Comparison of ENCODE assay signal across 17 cellular contexts in genomic region chr12:127113945-127114344, GRCh38.
"Had no signal": no experiment of that assay in that cellular context is flagged by ENCODE, and none has a peak within 500 bp of the region (broad histone marks: within the 10 kb centered on the region; RNA-seq: fewer than 3 reads in every experiment).

No MANE protein-coding gene starts in this region.

- DNase-seq: effector memory CD4-positive, alpha-beta T cell; esophagus squamous epithelium; foreskin fibroblast; glutamatergic neuron; kidney glomerular epithelial cell; naive thymus-derived CD8-positive, alpha-beta T cell; ovary; sigmoid colon; stimulated activated CD4-positive, alpha-beta T cell treated with anti-CD3 and anti-CD28 coated beads, Interleukin-2, amount 100 ng/mL, for 24 hours; stimulated activated CD4-positive, alpha-beta T cell treated with anti-CD3 and anti-CD28 coated beads, Interleukin-4, amount 100 ng/mL, for 4 hours; stimulated activated naive B cell treated with anti-CD40 and anti-IgM and Interleukin-4, amounts not matched to agents 10 μg/mL and 1 μg/mL and 100 μg/mL, for 72 hours; stimulated activated naive CD8-positive, alpha-beta T cell treated with anti-CD3 and anti-CD28 coated beads, Interleukin-15, amount 100 ng/mL, for 72 hours; testis; transverse colon had no signal

- H3K36me3 Mint-ChIP-seq: naive thymus-derived CD8-positive, alpha-beta T cell; stimulated activated naive B cell treated with anti-CD40 and anti-IgM and Interleukin-4, amounts not matched to agents 10 μg/mL and 1 μg/mL and 100 μg/mL, for 72 hours had no signal

- H3K4me3 Mint-ChIP-seq: naive thymus-derived CD8-positive, alpha-beta T cell; stimulated activated naive B cell treated with anti-CD40 and anti-IgM and Interleukin-4, amounts not matched to agents 10 μg/mL and 1 μg/mL and 100 μg/mL, for 72 hours; stimulated activated naive CD8-positive, alpha-beta T cell treated with anti-CD3 and anti-CD28 coated beads, Interleukin-15, amount 100 ng/mL, for 72 hours had no signal

- H3K9me3 Mint-ChIP-seq: stimulated activated naive CD8-positive, alpha-beta T cell treated with anti-CD3 and anti-CD28 coated beads, Interleukin-15, amount 100 ng/mL, for 72 hours had no signal

- H3K4me1 Mint-ChIP-seq: naive thymus-derived CD8-positive, alpha-beta T cell; stimulated activated naive B cell treated with anti-CD40 and anti-IgM and Interleukin-4, amounts not matched to agents 10 μg/mL and 1 μg/mL and 100 μg/mL, for 72 hours; stimulated activated naive CD8-positive, alpha-beta T cell treated with anti-CD3 and anti-CD28 coated beads, Interleukin-15, amount 100 ng/mL, for 72 hours had no signal

- H3K4me1 ChIP-seq: esophagus squamous epithelium, gastroesophageal sphincter, right atrium auricular region, sigmoid colon, testis, transverse colon had no signal

- H3K4me3 ChIP-seq: esophagus squamous epithelium, gastroesophageal sphincter, ovary, right atrium auricular region, sigmoid colon, skin epidermis, testis, transverse colon had no signal

- H3K9me3 ChIP-seq: esophagus squamous epithelium, gastroesophageal sphincter, ovary, right atrium auricular region, sigmoid colon, testis, transverse colon had no signal

- H3K27ac Mint-ChIP-seq: naive thymus-derived CD8-positive, alpha-beta T cell; stimulated activated naive B cell treated with anti-CD40 and anti-IgM and Interleukin-4, amounts not matched to agents 10 μg/mL and 1 μg/mL and 100 μg/mL, for 72 hours; stimulated activated naive CD8-positive, alpha-beta T cell treated with anti-CD3 and anti-CD28 coated beads, Interleukin-15, amount 100 ng/mL, for 72 hours had no signal

- H3K27me3 Mint-ChIP-seq: stimulated activated naive B cell treated with anti-CD40 and anti-IgM and Interleukin-4, amounts not matched to agents 10 μg/mL and 1 μg/mL and 100 μg/mL, for 72 hours had no signal

- H3K27me3 ChIP-seq: ovary, right atrium auricular region, sigmoid colon, testis, transverse colon had no signal

- ATAC-seq: gastroesophageal sphincter; naive thymus-derived CD8-positive, alpha-beta T cell; stimulated activated naive B cell treated with anti-CD40 and anti-IgM and Interleukin-4, amounts not matched to agents 10 μg/mL and 1 μg/mL and 100 μg/mL, for 72 hours; stimulated activated naive CD8-positive, alpha-beta T cell treated with anti-CD3 and anti-CD28 coated beads, Interleukin-15, amount 100 ng/mL, for 72 hours had no signal

- H3K36me3 ChIP-seq: esophagus squamous epithelium, gastroesophageal sphincter, ovary, right atrium auricular region, sigmoid colon, transverse colon had no signal

- H3K27ac ChIP-seq: esophagus squamous epithelium, gastroesophageal sphincter, ovary, right atrium auricular region, sigmoid colon, skin epidermis, testis, transverse colon had no signal
